In genomic region chr9:94374176-94375056, GRCh38 we compare ENCODE assay signal across 8 cellular contexts. TPM values are rescaled to one million over a fixed set of nuclear protein-coding genes. Genes with fewer than 3 reads are reported as not detected.
DNase-seq lines count a peak whose midpoint lies in the region; ATAC-seq and TF ChIP-seq lines count a peak whose summit lies in the region.
"Not testable (repeated sequence)": the region's sequence is repeated elsewhere in the genome, so short reads cannot be mapped to it uniquely, and the experiment has no call there.

No MANE protein-coding gene starts in this region.

- DNase-seq in NCI-H2029 (lab: John Stamatoyannopoulos, UW) (peak; percentile 96), T-helper 22 cell (ENCODE audit: low read depth) (peak; percentile 87), astrocyte of the cerebellum (ENCODE audit: low read depth) (peak; percentile 56), hepatic stellate cell (ENCODE audit: low spot score) (peak; percentile 75), renal cortical epithelial cell (ENCODE audit: low read depth) (peak; percentile 71)

- peak overlapping the region; percentile 48 for H3K4me3 ChIP-seq in astrocyte of the cerebellum (ENCODE audit: low read depth, low read length)

- in situ Hi-C loops in astrocyte of the cerebellum (cut with HindIII; ENCODE audit: low sequenced_read_pairs): not testable (repeated sequence)

- peak overlapping the region; percentile 73 for H3K27ac ChIP-seq in 22Rv1

- TF ChIP-seq CTCF in 22Rv1 (IDR thresholded peaks at IDR 0.05); astrocyte of the cerebellum (IDR thresholded peaks at IDR 0.05; ENCODE audit: low read depth, low read length, missing control alignments): not testable (repeated sequence)

- ATAC-seq in GM18517 (IDR thresholded peaks at IDR 0.05; ENCODE audit: unreplicated experiment) (peak; percentile 84), HG03025 (IDR thresholded peaks at IDR 0.05; ENCODE audit: low FRiP score, unreplicated experiment) (peak; percentile 90)

RNA-seq across cellular contexts. Expression of gene NUTM2F, which starts 46.0 kb away (rescaled TPM):
- not detected in 2 replicates for total RNA-seq in renal cortical epithelial cell

Comparison
In these comparisons a context has a peak if more than half of its experiments do, and no peak if none do; other contexts are left out.
1. Peak in every context shown above with its lines: DNase-seq, ATAC-seq, H3K4me3 ChIP-seq and H3K27ac ChIP-seq.